Comparison of ENCODE assay signal across 23 cellular contexts in the genomic region with DNA sequence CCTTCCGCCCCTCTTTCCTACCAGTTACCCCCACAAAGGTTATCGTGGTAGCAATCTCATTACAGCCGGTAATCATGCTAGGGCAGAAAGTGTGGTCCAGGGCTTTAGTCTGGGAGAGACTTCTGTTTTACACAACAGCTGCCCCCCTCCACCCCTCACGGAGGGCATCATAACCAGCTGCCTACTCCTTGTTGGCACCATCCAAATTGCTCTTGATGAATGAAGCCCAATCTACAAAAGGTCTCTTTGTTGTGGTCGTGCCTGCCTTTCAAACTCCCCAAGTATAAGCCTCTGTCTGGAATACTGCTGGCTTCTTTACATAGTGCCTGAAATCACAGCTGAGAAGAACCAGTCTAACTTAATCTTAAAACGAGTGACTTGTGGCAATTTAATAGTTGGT.
DNase-seq lines count a peak whose midpoint lies in the region; ATAC-seq and TF ChIP-seq lines count a peak whose summit lies in the region.
"Had no signal": no experiment of that assay in that cellular context is flagged by ENCODE, and none has a peak within 500 bp of the region (broad histone marks: within the 10 kb centered on the region; RNA-seq: fewer than 3 reads in every experiment).

No MANE protein-coding gene starts in this region.

- H3F3A ChIP-seq in smooth muscle cell (ENCODE audit: low read depth): no peaks in the 10 kb centered on the region

- 92% methylated on average over 6 of the region's 6 CpGs for WGBS in smooth muscle cell (ENCODE audit: low lambda C conversion rate)

- no peak overlapping the region for H3K9ac ChIP-seq in smooth muscle cell (ENCODE audit: low read depth)
- H3K9ac ChIP-seq: GM23248 had no signal

- H3K9me3 ChIP-seq in smooth muscle cell (replicated peaks; ENCODE audit: low read depth): no peaks in the 10 kb centered on the region
- H3K9me3 ChIP-seq: pancreas had no signal

- ATAC-seq in left ventricle myocardium superior (no peak), HG03159 (IDR thresholded peaks at IDR 0.05; ENCODE audit: unreplicated experiment) (no peak)
- ATAC-seq: activated CD8-positive, alpha-beta T cell treated with anti-CD3 and anti-CD28 coated beads for 36 hours; naive thymus-derived CD8-positive, alpha-beta T cell had no signal

- H3K36me3 ChIP-seq in smooth muscle cell (ENCODE audit: low read depth): no peaks in the 10 kb centered on the region
- H3K36me3 ChIP-seq: cardiac muscle cell had no signal

- intact Hi-C loops in left ventricle myocardium superior (cut with micrococcal nuclease): no loop called here

- no peak for TF ChIP-seq CTCF in smooth muscle cell (IDR thresholded peaks at IDR 0.05; ENCODE audit: borderline replicate concordance, insufficient read depth, poor library complexity, severe bottlenecking)

- H3K27ac ChIP-seq in smooth muscle cell (ENCODE audit: low read depth): no peak overlapping the region
- H3K27ac ChIP-seq: cardiac muscle cell, GM23248, pancreas, skin epidermis had no signal

- no peak overlapping the region for H3K4me3 ChIP-seq in Jurkat, Clone E6-1 (ENCODE audit: low read length)
- H3K4me3 ChIP-seq in smooth muscle cell: no peak overlapping the region
- H3K4me3 ChIP-seq: cardiac muscle cell, GM23248, pancreas, skin epidermis had no signal

- no peak overlapping the region for H2AFZ ChIP-seq in smooth muscle cell (ENCODE audit: low read depth)
- H2AFZ ChIP-seq: GM23248 had no signal

- no peaks in the 10 kb centered on the region for H3K27me3 ChIP-seq in smooth muscle cell (ENCODE audit: low read depth)
- H3K27me3 ChIP-seq: cardiac muscle cell, pancreas had no signal

- H3K79me2 ChIP-seq in smooth muscle cell (ENCODE audit: low read depth): no peaks in the 10 kb centered on the region

- no peaks in the 10 kb centered on the region for H4K20me1 ChIP-seq in smooth muscle cell (ENCODE audit: low read depth)

- H3K4me2 ChIP-seq in smooth muscle cell: no peak overlapping the region

- peak; percentile 18 for DNase-seq in Jurkat, Clone E6-1 (ENCODE audit: low read depth, low spot score)
- DNase-seq in NCI-H69 (lab: John Stamatoyannopoulos, UW) (peak; percentile 71), inferior parietal cortex (ENCODE audit: extremely low spot score) (peak; percentile 59), retina (peak; percentile 17), left ventricle myocardium superior (no peak), smooth muscle cell (lab: John Stamatoyannopoulos, UW; ENCODE audit: unreplicated experiment) (no peak)
- DNase-seq: activated B cell treated with CpG ODN at 0.5 μM for 24 hours; activated CD8-positive, alpha-beta T cell treated with anti-CD3 and anti-CD28 coated beads for 36 hours; amniotic stem cell; CD8-positive, alpha-beta memory T cell; GM23248; KBM-7; kidney; mammary epithelial cell; naive thymus-derived CD8-positive, alpha-beta T cell; NCI-H2029 treated with DMSO at 0.1 percent for 48 hours; NCI-H524 treated with DMSO at 0.1 percent for 48 hours; pancreas; stimulated activated naive CD4-positive, alpha-beta T cell treated with Interleukin-2 at 50 U/mL for 16 hours; trophoblast cell had no signal

- no peaks in the 10 kb centered on the region for H3K4me1 ChIP-seq in smooth muscle cell (ENCODE audit: low read depth)
- H3K4me1 ChIP-seq: pancreas had no signal

Comparison
In these comparisons a context has a peak if more than half of its experiments do, and no peak if none do; other contexts are left out.
1. DNase-seq: peak in Jurkat, Clone E6-1 (single experiment), NCI-H69 (single experiment), inferior parietal cortex (single experiment) and retina (single experiment); none in left ventricle myocardium superior (single experiment) and smooth muscle cell (single experiment).